29 cellular contexts compared by ENCODE assay signal in the genomic region with DNA sequence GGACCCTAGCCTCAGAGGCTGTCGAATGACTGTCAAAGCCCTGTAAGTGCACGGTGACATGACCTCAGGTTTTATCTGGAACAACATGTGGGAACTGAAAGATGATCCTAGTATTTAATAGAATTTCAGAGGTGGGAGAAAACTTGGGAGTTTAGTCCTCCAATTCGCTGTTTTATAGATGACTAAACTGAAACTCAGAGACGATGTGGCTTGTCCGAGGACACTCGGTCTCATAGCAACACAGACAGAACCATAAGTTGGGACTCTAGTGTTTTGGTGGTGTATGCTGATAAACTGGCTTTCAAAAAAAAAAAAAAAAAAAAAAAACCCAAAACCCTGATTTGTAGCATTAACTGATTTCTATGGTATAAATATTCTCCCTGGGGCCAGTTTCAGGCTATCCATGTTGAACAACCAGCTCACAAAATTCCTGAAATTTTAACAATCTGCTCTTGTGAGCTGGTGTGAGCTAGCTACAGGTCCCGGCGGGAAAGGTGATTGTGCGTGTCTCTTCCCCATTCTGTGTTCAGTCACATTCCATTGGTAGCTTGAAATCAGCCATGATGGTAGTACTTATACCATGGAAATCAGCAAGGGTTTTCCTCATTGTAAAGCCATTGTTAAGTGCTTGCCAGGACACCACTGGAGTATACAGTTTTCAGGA.
"Had no signal": no experiment of that assay in that cellular context is flagged by ENCODE, and none has a peak within 500 bp of the region (broad histone marks: within the 10 kb centered on the region; RNA-seq: fewer than 3 reads in every experiment).

No MANE protein-coding gene starts in this region.

- H3K27ac ChIP-seq: cardiac muscle cell, coronary artery, left ventricle myocardium inferior, neutrophil, ovary, sigmoid colon, thyroid gland, upper lobe of right lung had no signal

- H3K4me3 ChIP-seq: cardiac muscle cell, coronary artery, left ventricle myocardium inferior, ovary, sigmoid colon, smooth muscle cell, thyroid gland, upper lobe of right lung had no signal

- DNase-seq: activated B cell treated with CpG ODN at 0.5 μM for 24 hours; activated CD4-positive, alpha-beta T cell treated with anti-CD3 and anti-CD28 coated beads, Interleukin-2, amount 50 U/mL, for 1 hour; activated CD8-positive, alpha-beta T cell treated with anti-CD3 and anti-CD28 coated beads for 36 hours; activated gamma-delta T cell treated with Interleukin-2 at 50 U/mL for 16 hours; activated naive CD4-positive, alpha-beta T cell treated with anti-CD3 and anti-CD28 coated beads, Interleukin-2, amount 50 U/mL, for 16 hours; activated T-cell treated with anti-CD3 and anti-CD28 coated beads, Interleukin-2, amount 50 U/mL, for 4 hours; cerebellar nuclear complex; glutamatergic neuron; left ventricle myocardium inferior; naive B cell; nephron progenitor cell; ovary; sigmoid colon; stimulated activated CD4-positive, alpha-beta T cell treated with anti-CD3 and anti-CD28 coated beads, Interleukin-1b, Interleukin-23, amount 100 ng/mL, for 48 hours; stimulated activated CD4-positive, alpha-beta T cell treated with anti-CD3 and anti-CD28 coated beads, Interleukin-4, amount 100 ng/mL, for 4 hours; stimulated activated CD8-positive, alpha-beta memory T cell treated with anti-CD3 and anti-CD28 coated beads, Interleukin-4, amount 100 ng/mL, for 48 hours; stimulated activated naive CD8-positive, alpha-beta T cell treated with anti-CD3 and anti-CD28 coated beads, Interleukin-15, amount 100 ng/mL, for 72 hours; T-helper 17 cell; thyroid gland; upper lobe of right lung had no signal

- FAIRE-seq: endothelial cell of umbilical vein, frontal cortex, islet of Langerhans had no signal

- ATAC-seq: activated CD8-positive, alpha-beta T cell treated with anti-CD3 and anti-CD28 coated beads for 36 hours; activated T-cell treated with anti-CD3 and anti-CD28 coated beads, Interleukin-2, amount 50 U/mL, for 4 hours; activated T-helper 17 cell treated with anti-CD3 and anti-CD28 coated beads, Interleukin-2, amount 50 U/mL, for 72 hours; stimulated activated memory B cell treated with anti-CD40 and anti-IgM and Interleukin-4, amounts not matched to agents 10 μg/mL and 1 μg/mL and 100 μg/mL, for 72 hours; stimulated activated naive CD8-positive, alpha-beta T cell treated with anti-CD3 and anti-CD28 coated beads, Interleukin-15, amount 100 ng/mL, for 72 hours; T-helper 17 cell; upper lobe of right lung had no signal

- H3K9me3 ChIP-seq: neutrophil, ovary, thyroid gland had no signal

- H3K4me2 ChIP-seq: smooth muscle cell had no signal

- H3K36me3 ChIP-seq: cardiac muscle cell, neutrophil, ovary, thyroid gland had no signal

- H3K27me3 ChIP-seq: cardiac muscle cell, neutrophil, ovary, sigmoid colon, thyroid gland, upper lobe of right lung had no signal
